In the genomic region with DNA sequence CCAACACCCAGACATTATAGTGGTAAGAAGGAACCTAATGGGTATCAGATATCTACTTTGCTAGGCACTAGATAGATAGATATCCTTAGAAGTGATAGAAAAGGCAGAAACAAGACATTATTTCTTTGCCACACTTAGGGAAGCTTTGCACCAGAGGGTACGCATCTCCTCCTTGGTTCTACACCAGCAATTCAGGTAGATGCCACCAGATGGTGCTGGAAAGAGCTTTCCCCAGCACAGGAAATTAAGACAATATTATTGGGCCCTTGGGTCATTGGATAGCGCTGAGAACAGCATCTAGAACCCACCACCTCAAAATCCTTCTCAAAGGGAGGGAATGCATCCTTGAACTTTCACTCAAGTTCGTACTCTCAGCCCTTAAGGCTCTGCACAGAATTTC, we compare ENCODE assay signal across 12 cellular contexts.
A peak's percentile ranks its signal among the peaks of the same experiment; 100 is the strongest.
DNase-seq lines count a peak whose midpoint lies in the region; ATAC-seq, FAIRE-seq and TF ChIP-seq lines count a peak whose summit lies in the region.
"Had no signal": no experiment of that assay in that cellular context is flagged by ENCODE, and none has a peak within 500 bp of the region (broad histone marks: within the 10 kb centered on the region; RNA-seq: fewer than 3 reads in every experiment).

No MANE protein-coding gene starts in this region.

- H3K9me2 ChIP-seq in OCI-LY7 (ENCODE audit: insufficient read depth, low read length), result no peaks in the 10 kb centered on the region

- H3K4me3 ChIP-seq in A549, result no peak overlapping the region
- no peak overlapping the region for H3K4me3 ChIP-seq in OCI-LY7 (ENCODE audit: low read depth, low read length, poor library complexity, severe bottlenecking)

- POLR2A ChIA-PET in A549 (lab: Yijun Ruan, JAX), result no interaction called here
- POLR2A ChIA-PET in OCI-LY7 (lab: Charles Lee), result no interaction called here

- ATAC-seq in A549 (peak; percentile 70 to 80; a peak in 5 of 6 replicates), foreskin keratinocyte (no peak), GM18907 (IDR thresholded peaks at IDR 0.05; ENCODE audit: unreplicated experiment) (no peak)

- FAIRE-seq in A549 (lab: Jason Lieb, UNC), result no peak
- FAIRE-seq in GM19239 (lab: Jason Lieb, UNC), result no peak

- TF ChIP-seq EP300 in A549 (IDR thresholded peaks at IDR 0.05), result no peak

- no peak overlapping the region for H3K27ac ChIP-seq in A549
- H3K27ac ChIP-seq in OCI-LY7 (ENCODE audit: low read depth, low read length, poor library complexity, severe bottlenecking), result no peak overlapping the region
- H3K27ac ChIP-seq in foreskin keratinocyte, result no peak overlapping the region

- no peaks in the 10 kb centered on the region for H3K9me3 ChIP-seq in A549
- no peaks in the 10 kb centered on the region for H3K9me3 ChIP-seq in OCI-LY7 (ENCODE audit: low read length)

- no peaks in the 10 kb centered on the region for H3K27me3 ChIP-seq in foreskin keratinocyte

- TF ChIP-seq CTCF in A549 (IDR thresholded peaks at IDR 0.05) (peak; percentile 36; the same call in 2 of the 3 replicates), GM12873 (IDR thresholded peaks at IDR 0.05; ENCODE audit: insufficient read depth, low read depth, low read length, missing control alignments) (peak; percentile 64), OCI-LY7 (conservative IDR thresholded peaks at IDR 0.05; ENCODE audit: low read length) (peak; percentile 74), foreskin keratinocyte (conservative IDR thresholded peaks at IDR 0.05) (peak; percentile 35)

- DNase-seq in A549 (ENCODE audit: low read depth in 1 of 2, low spot score in 1 of 2), result peak; percentile 20 to 27
- DNase-seq in OCI-LY7 (ENCODE audit: low spot score), result peak; percentile 16
- no peak for DNase-seq in foreskin keratinocyte
- DNase-seq in SKM-1 treated with dmso at 0.1 percent for 144 hours (lab: John Stamatoyannopoulos, UW; ENCODE audit: unreplicated experiment), result no peak
- DNase-seq in GM19239 (ENCODE audit: insufficient read length, low spot score), result no peak
- DNase-seq in NOMO-1 treated with DMSO at 0.1 percent for 48 hours (lab: John Stamatoyannopoulos, UW; ENCODE audit: unreplicated experiment), result no peak
- DNase-seq: activated naive CD4-positive, alpha-beta T cell treated with anti-CD3 and anti-CD28 coated beads, Interleukin-2, amount 10 ng/mL, durations not matched to agents 7 days and 5 days; CD4-positive, alpha-beta T cell; NCI-H146; T1000 had no signal

- H3K36me3 ChIP-seq in OCI-LY7 (ENCODE audit: insufficient read depth, low read length), result no peaks in the 10 kb centered on the region

- H2AFZ ChIP-seq in OCI-LY7 (ENCODE audit: low read length), result no peak overlapping the region

- no peak for TF ChIP-seq POLR2A in A549 (IDR thresholded peaks at IDR 0.05; ENCODE audit: low read length)

- H3K4me1 ChIP-seq in A549 (no peaks in the 10 kb centered on the region), OCI-LY7 (ENCODE audit: insufficient read depth, low read length, poor library complexity, severe bottlenecking) (no peaks in the 10 kb centered on the region), foreskin keratinocyte (no peaks in the 10 kb centered on the region)

- BruUV-seq in OCI-LY7 (replicated peaks; lab: Mats Ljungman, UMichigan), result no TSS peak

- TF ChIP-seq RAD21 in A549 (conservative IDR thresholded peaks at IDR 0.05 in 1 of 2, IDR thresholded peaks at IDR 0.05 in 1 of 2), result peak in 1 of 2 experiments; percentile 12; a peak in 1 of 5 replicates

- intact Hi-C loops in OCI-LY7 (cut with micrococcal nuclease; ENCODE audit: unreplicated experiment), result no loop called here

- CTCF ChIA-PET in A549 (lab: Yijun Ruan, JAX) (interaction anchor here (1.0 to 1.4 kb wide), 4 partner anchors 16 to 280 kb away, joined by 3 to 4 read pairs (median 3); no protein-coding TSS in a partner anchor), OCI-LY7 (lab: Charles Lee; ENCODE audit: unreplicated experiment) (no interaction called here)

- no peak overlapping the region for H3K4me2 ChIP-seq in A549
- no peak overlapping the region for H3K4me2 ChIP-seq in OCI-LY7 (ENCODE audit: low read length)

- WGBS in A549 (ENCODE audit: missing lambda C conversion rate), result 10% methylated on average over 3 of the region's 3 CpGs

- no peaks in the 10 kb centered on the region for H4K20me1 ChIP-seq in OCI-LY7 (ENCODE audit: insufficient read depth, low read length)

- no peaks in the 10 kb centered on the region for H3K79me2 ChIP-seq in OCI-LY7 (ENCODE audit: insufficient read depth, low read depth, low read length)

TF ChIP-seq in A549, 52 proteins besides CTCF, POLR2A, EP300 and RAD21:
- TF ChIP-seq HOXB13 (CRISPR knock-in tag; IDR thresholded peaks at IDR 0.05; ENCODE audit: low read depth) (no peak), EHMT2 (IDR thresholded peaks at IDR 0.05; ENCODE audit: low read depth) (no peak), SMC3 (IDR thresholded peaks at IDR 0.05) (peak; percentile 32; the same call in 1 of the 3 replicates)

Comparison
In these comparisons a context has a peak if more than half of its experiments do, and no peak if none do; other contexts are left out.
1. ATAC-seq: peak in A549 (2 of 2); none in foreskin keratinocyte (single experiment) and GM18907 (single experiment).
2. DNase-seq: peak in A549 (2 of 2) and OCI-LY7 (single experiment); none in foreskin keratinocyte (0 of 2), SKM-1 treated with dmso at 0.1 percent for 144 hours (single experiment), GM19239 (single experiment) and NOMO-1 treated with DMSO at 0.1 percent for 48 hours (single experiment).
3. Peak in every context shown above with its lines, with median percentiles within 50 percentile points of each other: CTCF ChIP-seq.